1 cellular context compared by ENCODE assay signal in genomic region chr1:15542685-15543588, GRCh38.
TF ChIP-seq lines count a peak whose summit lies in the region.

No MANE protein-coding gene starts in this region.

TF ChIP-seq in K562, 482 proteins besides CTCF, POLR2A, EP300 and RAD21 (continued from another document):
- TF ChIP-seq MLLT1 (IDR thresholded peaks at IDR 0.05) = no peak
- TF ChIP-seq ETS1 (conservative IDR thresholded peaks at IDR 0.05; ENCODE audit: control insufficient read depth, low read depth, low read length) = no peak
- peak in 1 of 2 experiments; percentile 6; a peak in 1 of 4 replicates for TF ChIP-seq TRIM24 (IDR thresholded peaks at IDR 0.05)
- no peak for TF ChIP-seq CCNT2 (IDR thresholded peaks at IDR 0.05; ENCODE audit: borderline replicate concordance, extremely low read depth, insufficient read length, low read depth, low read length)
- no peak for TF ChIP-seq SOX6 (IDR thresholded peaks at IDR 0.05)
- TF ChIP-seq MAZ (CRISPR knock-in tag; conservative IDR thresholded peaks at IDR 0.05 in 1 of 2, IDR thresholded peaks at IDR 0.05 in 1 of 2) = no peak; a peak in 1 of 4 replicates
- TF ChIP-seq ZFX (CRISPR knock-in tag; IDR thresholded peaks at IDR 0.05) = peak; percentile 73
- TF ChIP-seq SMARCA5 (IDR thresholded peaks at IDR 0.05) = peak; percentile 89
- peak; percentile 24 for TF ChIP-seq BRD9 (IDR thresholded peaks at IDR 0.05; ENCODE audit: low read depth, partially characterized antibody)
- TF ChIP-seq ILF3 (IDR thresholded peaks at IDR 0.05; ENCODE audit: borderline replicate concordance) = no peak
- peak; percentile 21; the same call in 1 of the 2 replicates for TF ChIP-seq ZNF511 (CRISPR knock-in tag; IDR thresholded peaks at IDR 0.05)
